Comparison of ENCODE assay signal across 9 cellular contexts in the genomic region with DNA sequence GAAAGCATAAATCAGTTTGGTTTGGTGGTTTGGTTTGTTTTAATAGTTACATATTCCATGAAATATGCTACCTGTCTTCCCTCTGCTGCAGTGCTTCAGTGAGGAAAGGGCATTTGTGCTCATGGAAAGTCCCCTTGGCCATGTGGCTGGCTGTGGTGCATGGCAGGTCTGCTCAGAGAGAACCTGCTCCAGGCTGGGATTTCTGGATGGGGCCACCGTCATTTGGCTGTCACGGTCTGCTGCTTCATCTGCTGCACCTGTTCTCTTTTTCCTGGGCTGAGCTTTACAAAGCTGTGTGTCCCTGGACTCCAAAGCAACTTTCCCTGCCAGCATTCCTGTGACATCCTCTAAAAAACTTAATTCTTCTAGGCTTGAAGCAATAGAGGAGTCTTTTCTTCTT. TPM values are rescaled to one million over a fixed set of nuclear protein-coding genes. Genes with fewer than 3 reads are reported as not detected.
DNase-seq lines count a peak whose midpoint lies in the region; ATAC-seq, FAIRE-seq and TF ChIP-seq lines count a peak whose summit lies in the region.
"Had no signal": no experiment of that assay in that cellular context is flagged by ENCODE, and none has a peak within 500 bp of the region (broad histone marks: within the 10 kb centered on the region; RNA-seq: fewer than 3 reads in every experiment).

No MANE protein-coding gene starts in this region.

- peak overlapping the region in 1 of 2 experiments; percentile 75 for H3K14ac ChIP-seq in mesenchymal stem cell (ENCODE audit: low read length in 2 of 2)

- no peaks in the 10 kb centered on the region for H3K36me3 ChIP-seq in cardiac muscle cell
- peaks cover 18% of the 10 kb centered on the region for H3K36me3 ChIP-seq in RWPE2 (ENCODE audit: low read depth)
- no peaks in the 10 kb centered on the region for H3K36me3 ChIP-seq in mesenchymal stem cell (ENCODE audit: control insufficient read depth in 1 of 2, insufficient read depth in 2 of 2, low read depth in 1 of 2, low read length in 2 of 2)

- no peak overlapping the region for H3K4me2 ChIP-seq in mesenchymal stem cell (ENCODE audit: low read length, poor library complexity, severe bottlenecking)

- TF ChIP-seq CTCF in cardiac muscle cell (IDR thresholded peaks at IDR 0.05; ENCODE audit: low read depth, low read length) = no peak
- no peak for TF ChIP-seq CTCF in RWPE2 (IDR thresholded peaks at IDR 0.05; ENCODE audit: poor library complexity, severe bottlenecking)

- DNase-seq in cardiac muscle cell (ENCODE audit: low read depth in 1 of 2, low spot score in 1 of 2) (no peak), cardiac septum (ENCODE audit: low spot score) (no peak), NCI-H146 treated with DMSO at 0.1 percent for 48 hours (lab: John Stamatoyannopoulos, UW; ENCODE audit: unreplicated experiment) (peak; percentile 26), RWPE2 (ENCODE audit: low spot score) (no peak), urothelium cell line (ENCODE audit: low spot score) (no peak), mesenchymal stem cell (no peak)
- DNase-seq in activated CD8-positive, alpha-beta memory T cell treated with anti-CD3 and anti-CD28 coated beads for 24 hours = no peak
- DNase-seq: T-helper 2 cell had no signal

- no peak overlapping the region for H2AK5ac ChIP-seq in mesenchymal stem cell (ENCODE audit: low read length, severe bottlenecking)

- H2BK15ac ChIP-seq in mesenchymal stem cell (ENCODE audit: low read depth, poor library complexity, severe bottlenecking) = no peak overlapping the region

- 83% methylated on average over 2 of the region's 2 CpGs for WGBS in mesenchymal stem cell

- H3K9me3 ChIP-seq in cardiac muscle cell (ENCODE audit: low read depth) (no peaks in the 10 kb centered on the region), RWPE2 (ENCODE audit: severe bottlenecking) (no peaks in the 10 kb centered on the region), mesenchymal stem cell (ENCODE audit: control insufficient read depth, low read length) (no peaks in the 10 kb centered on the region)

- peaks cover 17% of the 10 kb centered on the region for H3K79me1 ChIP-seq in mesenchymal stem cell (replicated peaks; ENCODE audit: low read length, poor library complexity, severe bottlenecking)

- no peak for ATAC-seq in RWPE2 (ENCODE audit: low read depth)
- no peak for ATAC-seq in GM19467 (IDR thresholded peaks at IDR 0.05; ENCODE audit: unreplicated experiment)

- no peak overlapping the region for H3K23ac ChIP-seq in mesenchymal stem cell (ENCODE audit: low read length in 2 of 2)

- no peak overlapping the region for H2BK120ac ChIP-seq in mesenchymal stem cell (ENCODE audit: low read depth, low read length)

- FAIRE-seq in urothelium cell line (lab: Jason Lieb, UNC) = peak; percentile 58

- H2BK12ac ChIP-seq in mesenchymal stem cell (ENCODE audit: low read length in 2 of 2) = peak overlapping the region in 1 of 2 experiments; percentile 54

- H3K9ac ChIP-seq in mesenchymal stem cell (ENCODE audit: low read length) = no peak overlapping the region

- H2BK5ac ChIP-seq in mesenchymal stem cell (ENCODE audit: low read depth, low read length, poor library complexity, severe bottlenecking) = no peak overlapping the region

- intact Hi-C loops in cardiac septum (cut with DNase I) = no loop called here

- H3K4me1 ChIP-seq in cardiac muscle cell (ENCODE audit: low read depth) (no peaks in the 10 kb centered on the region), RWPE2 (ENCODE audit: insufficient read depth, poor library complexity, severe bottlenecking) (peaks cover 51% of the 10 kb centered on the region), mesenchymal stem cell (ENCODE audit: control insufficient read depth, insufficient read depth, low read depth, low read length) (peaks cover 6% of the 10 kb centered on the region)

- H3K4ac ChIP-seq in mesenchymal stem cell (ENCODE audit: low read depth in 1 of 2, low read length in 2 of 2) = no peak overlapping the region

- H3K27me3 ChIP-seq in cardiac muscle cell (no peaks in the 10 kb centered on the region), RWPE2 (ENCODE audit: insufficient read depth, poor library complexity, severe bottlenecking) (no peaks in the 10 kb centered on the region), mesenchymal stem cell (ENCODE audit: control insufficient read depth in 1 of 2, insufficient read depth in 1 of 2, low read length in 2 of 2) (no peaks in the 10 kb centered on the region)

- peak overlapping the region; percentile 41 for H3K27ac ChIP-seq in cardiac muscle cell
- H3K27ac ChIP-seq in RWPE2 (ENCODE audit: poor library complexity, severe bottlenecking) = peak overlapping the region; percentile 29
- H3K27ac ChIP-seq in mesenchymal stem cell (ENCODE audit: low read length, poor library complexity, severe bottlenecking) = no peak overlapping the region

- H3K18ac ChIP-seq in mesenchymal stem cell (ENCODE audit: low read depth in 1 of 2, low read length in 2 of 2) = no peak overlapping the region

- H3K4me3 ChIP-seq in cardiac muscle cell (no peak overlapping the region), RWPE2 (ENCODE audit: severe bottlenecking) (no peak overlapping the region), mesenchymal stem cell (ENCODE audit: insufficient read depth in 1 of 2, low read depth in 1 of 2, low read length in 2 of 2) (no peak overlapping the region)

- no peak overlapping the region for H4K91ac ChIP-seq in mesenchymal stem cell (ENCODE audit: low read length)

- H2AFZ ChIP-seq in mesenchymal stem cell (ENCODE audit: low read depth, low read length) = no peak overlapping the region

- no peak overlapping the region for H4K8ac ChIP-seq in mesenchymal stem cell (ENCODE audit: low read length)

RNA-seq across cellular contexts. Expression of gene CDK14, which starts 8.9 kb away (rescaled TPM):
- 20.6 and 22.5 TPM in 2 replicates for total RNA-seq in cardiac muscle cell
- 23.1 and 27.9 TPM in 2 replicates for polyA plus RNA-seq in cardiac muscle cell
- total RNA-seq in cardiac septum = 25.7 TPM
- polyA plus RNA-seq in mesenchymal stem cell (2013, experiment 1 of 2) = 6.6 TPM
- 6.1 TPM for polyA plus RNA-seq in mesenchymal stem cell (2013, experiment 2 of 2)
